ENCODE assay signal across 12 cellular contexts in the genomic region with DNA sequence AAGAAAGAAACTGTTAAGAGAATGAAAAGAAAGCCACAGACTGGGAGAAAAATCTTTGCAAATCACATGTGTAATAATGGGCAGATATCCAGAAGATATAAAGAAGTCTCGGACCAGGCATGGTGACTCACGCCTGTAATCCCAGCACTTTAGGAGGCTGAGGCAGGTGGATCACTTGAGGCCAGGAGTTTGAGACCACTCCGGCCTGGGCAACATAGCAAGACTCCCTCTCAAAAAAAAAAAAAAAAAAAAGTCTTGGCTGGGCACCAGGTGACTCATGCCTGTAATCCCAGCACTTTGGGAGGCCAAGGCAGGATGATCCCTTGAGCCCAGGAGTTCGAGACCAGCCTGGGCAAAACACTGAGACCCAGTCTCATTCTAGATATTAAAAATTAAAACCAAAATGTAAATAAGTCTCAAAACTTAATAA. TPM values are rescaled to one million over a fixed set of nuclear protein-coding genes. Genes with fewer than 3 reads are reported as not detected.
DNase-seq lines count a peak whose midpoint lies in the region; ATAC-seq and TF ChIP-seq lines count a peak whose summit lies in the region.
"Not testable (repeated sequence)": the region's sequence is repeated elsewhere in the genome, so short reads cannot be mapped to it uniquely, and the experiment has no call there.
"Had no signal": no experiment of that assay in that cellular context is flagged by ENCODE, and none has a peak within 500 bp of the region (broad histone marks: within the 10 kb centered on the region; RNA-seq: fewer than 3 reads in every experiment).

No MANE protein-coding gene starts in this region.

- intact Hi-C loops in CD4-positive, alpha-beta memory T cell (cut with micrococcal nuclease) = not testable (repeated sequence)

- not testable (repeated sequence) for H3K4me3 ChIP-seq in CD4-positive, alpha-beta memory T cell (ENCODE audit: low read length in 2 of 2); HEK293 (ENCODE audit: low read depth, low read length)
- H3K4me3 ChIP-seq in endodermal cell (ENCODE audit: low read length) = peak overlapping the region; percentile 81
- peak overlapping the region; percentile 80; the same call in 1 of the 2 replicates for H3K4me3 ChIP-seq in iPS-18c (ENCODE audit: insufficient read depth, low read depth, low read length)
- peak overlapping the region; percentile 75 for H3K4me3 ChIP-seq in neural cell (ENCODE audit: low read length)

- H3K4me1 Mint-ChIP-seq in CD4-positive, alpha-beta memory T cell; activated naive CD8-positive, alpha-beta T cell treated with anti-CD3 and anti-CD28 coated beads, Interleukin-2, amount 50 U/mL, for 24 hours; endodermal cell: not testable (repeated sequence)
- H3K4me1 Mint-ChIP-seq in T-cell = peaks cover 4 to 11% (median 9%) of the 10 kb centered on the region in 3 donors
- H3K4me1 Mint-ChIP-seq in stimulated activated naive CD8-positive, alpha-beta T cell treated with anti-CD3 and anti-CD28 coated beads, Interleukin-15, amount 100 ng/mL, for 72 hours = peaks cover 18% of the 10 kb centered on the region

- not testable (repeated sequence) for H3K9me3 ChIP-seq in CD4-positive, alpha-beta memory T cell (ENCODE audit: control insufficient read depth in 1 of 2, low read length in 2 of 2); HEK293 (ENCODE audit: control insufficient read depth, insufficient read depth, low read depth, low read length); endodermal cell (ENCODE audit: control insufficient read depth, low read length); iPS-18c (ENCODE audit: control insufficient read depth, insufficient read depth, low read length); neural cell (ENCODE audit: low read length)

- H4K20me1 ChIP-seq in neural cell (ENCODE audit: insufficient read depth) = not testable (repeated sequence)

- H3F3A ChIP-seq in neural cell (ENCODE audit: insufficient read depth, low read length, poor library complexity, severe bottlenecking) = not testable (repeated sequence)

- not testable (repeated sequence) for H3K27me3 ChIP-seq in CD4-positive, alpha-beta memory T cell (ENCODE audit: insufficient read depth, low read length); neural cell (ENCODE audit: insufficient read depth, low read depth, low read length)
- peaks cover 17% of the 10 kb centered on the region for H3K27me3 ChIP-seq in endodermal cell (ENCODE audit: control insufficient read depth, insufficient read depth, low read length, poor library complexity, severe bottlenecking)

- POLR2A ChIA-PET in CD4-positive, alpha-beta memory T cell (lab: Charles Lee; ENCODE audit: partially characterized antibody) = interaction anchor here (4.8 kb wide), 1 partner anchor 17 kb away, joined by 25 read pairs; no protein-coding TSS in a partner anchor
- POLR2A ChIA-PET in HEK293 (lab: Yijun Ruan, JAX) = interaction anchor here (6.4 kb wide), 1 partner anchor 17 kb away, joined by 79 read pairs; no protein-coding TSS in a partner anchor
- POLR2A ChIA-PET in T-cell (lab: Charles Lee) = not testable (repeated sequence)

- peaks cover 9 to 18% of the 10 kb centered on the region in 2 donors for H3K27me3 Mint-ChIP-seq in CD4-positive, alpha-beta memory T cell
- H3K27me3 Mint-ChIP-seq in T-cell (peaks cover 13 to 50% of the 10 kb centered on the region in 2 donors), endodermal cell (ENCODE audit: insufficient read depth) (peaks cover 10% of the 10 kb centered on the region)
- H3K27me3 Mint-ChIP-seq in activated naive CD8-positive, alpha-beta T cell treated with anti-CD3 and anti-CD28 coated beads, Interleukin-2, amount 50 U/mL, for 24 hours = peaks cover 39% of the 10 kb centered on the region
- H3K27me3 Mint-ChIP-seq in stimulated activated naive CD8-positive, alpha-beta T cell treated with anti-CD3 and anti-CD28 coated beads, Interleukin-15, amount 100 ng/mL, for 72 hours = peaks cover 72% of the 10 kb centered on the region

- not testable (repeated sequence) for TF ChIP-seq EP300 in neural cell (conservative IDR thresholded peaks at IDR 0.05; ENCODE audit: poor library complexity, severe bottlenecking)

- H3K4me2 ChIP-seq in neural cell (ENCODE audit: low read length) = peak overlapping the region; percentile 48

- not testable (repeated sequence) for H3K36me3 ChIP-seq in CD4-positive, alpha-beta memory T cell (ENCODE audit: insufficient read depth, low read length); endodermal cell (ENCODE audit: control insufficient read depth, insufficient read depth, low read length); neural cell (ENCODE audit: insufficient read depth, low read length)
- H3K36me3 ChIP-seq in HEK293 (ENCODE audit: control insufficient read depth in 2 of 2, insufficient read depth in 1 of 2, low read length in 2 of 2) = peaks cover 0 to 19% of the 10 kb centered on the region in 2 experiments; a peak in 2 of 3 replicates

- not testable (repeated sequence) for DNase-seq in CD4-positive, alpha-beta memory T cell; T-cell; activated naive CD8-positive, alpha-beta T cell treated with anti-CD3 and anti-CD28 coated beads, Interleukin-2, amount 50 U/mL, for 24 hours; endodermal cell; stimulated activated naive CD8-positive, alpha-beta T cell treated with anti-CD3 and anti-CD28 coated beads, Interleukin-15, amount 100 ng/mL, for 72 hours

- peak overlapping the region in 7 of 8 donors; percentile 35 to 76 (median 63) for H3K4me3 Mint-ChIP-seq in CD4-positive, alpha-beta memory T cell
- H3K4me3 Mint-ChIP-seq in T-cell (peak overlapping the region; percentile 52 to 77 (median 63)), endodermal cell (peak overlapping the region; percentile 55)
- peak overlapping the region; percentile 40 for H3K4me3 Mint-ChIP-seq in activated naive CD8-positive, alpha-beta T cell treated with anti-CD3 and anti-CD28 coated beads, Interleukin-2, amount 50 U/mL, for 24 hours
- peak overlapping the region; percentile 67 to 74 for H3K4me3 Mint-ChIP-seq in stimulated activated naive CD8-positive, alpha-beta T cell treated with anti-CD3 and anti-CD28 coated beads, Interleukin-15, amount 100 ng/mL, for 72 hours

- H2AFZ ChIP-seq in neural cell (ENCODE audit: low read depth, low read length) = not testable (repeated sequence)

- CTCF ChIA-PET in CD4-positive, alpha-beta memory T cell (lab: Charles Lee; ENCODE audit: partially characterized antibody) = not testable (repeated sequence)
- CTCF ChIA-PET in HEK293 (lab: Yijun Ruan, JAX) = interaction anchor here (0.6 kb wide), 1 partner anchor 14 kb away, joined by 3 read pairs; no protein-coding TSS in a partner anchor
- CTCF ChIA-PET in T-cell (lab: Charles Lee) = interaction anchor here in 1 of 2 donors (0.6 kb wide), 1 partner anchor 10 kb away, joined by 3 read pairs; no protein-coding TSS in a partner anchor

- not testable (repeated sequence) for H3K9me3 Mint-ChIP-seq in CD4-positive, alpha-beta memory T cell; T-cell; activated naive CD8-positive, alpha-beta T cell treated with anti-CD3 and anti-CD28 coated beads, Interleukin-2, amount 50 U/mL, for 24 hours; endodermal cell; stimulated activated naive CD8-positive, alpha-beta T cell treated with anti-CD3 and anti-CD28 coated beads, Interleukin-15, amount 100 ng/mL, for 72 hours

- H3K36me3 Mint-ChIP-seq in CD4-positive, alpha-beta memory T cell; T-cell; activated naive CD8-positive, alpha-beta T cell treated with anti-CD3 and anti-CD28 coated beads, Interleukin-2, amount 50 U/mL, for 24 hours (ENCODE audit: low read depth); endodermal cell (ENCODE audit: low read depth): not testable (repeated sequence)

- WGBS in endodermal cell (ENCODE audit: insufficient coverage in 1 of 2, insufficient read length in 1 of 2), 2 experiments = 93 to 96% methylated on average over 2 to 4 of the region's 4 CpGs

- not testable (repeated sequence) for H3K9ac ChIP-seq in endodermal cell (ENCODE audit: extremely low read depth, low read length, poor library complexity, severe bottlenecking); neural cell (ENCODE audit: low read length)

- not testable (repeated sequence) for ATAC-seq in T-cell (replicated peaks in 1 of 4); activated naive CD8-positive, alpha-beta T cell treated with anti-CD3 and anti-CD28 coated beads, Interleukin-2, amount 50 U/mL, for 24 hours; stimulated activated naive CD8-positive, alpha-beta T cell treated with anti-CD3 and anti-CD28 coated beads, Interleukin-15, amount 100 ng/mL, for 72 hours

- H3K9me2 ChIP-seq in neural cell (ENCODE audit: insufficient read depth, low read length) = not testable (repeated sequence)

- H3K27ac ChIP-seq in CD4-positive, alpha-beta memory T cell (ENCODE audit: low read depth, low read length); HEK293 (ENCODE audit: extremely low read depth, low read depth, low read length); endodermal cell (ENCODE audit: low read depth, low read length); neural cell (ENCODE audit: low read length): not testable (repeated sequence)

- peaks cover 26% of the 10 kb centered on the region for H3K79me2 ChIP-seq in neural cell (replicated peaks; ENCODE audit: insufficient read depth, low read length)

- not testable (repeated sequence) for H3K4me1 ChIP-seq in CD4-positive, alpha-beta memory T cell (ENCODE audit: insufficient read depth, low read length); HEK293 (ENCODE audit: control insufficient read depth, insufficient read depth, low read length); endodermal cell (ENCODE audit: control insufficient read depth, insufficient read depth, low read length)

- not testable (repeated sequence) for TF ChIP-seq CTCF in HEK293 (tag by site-specific recombination; IDR thresholded peaks at IDR 0.05); endodermal cell (conservative IDR thresholded peaks at IDR 0.05); neural cell (IDR thresholded peaks at IDR 0.05; ENCODE audit: poor library complexity, severe bottlenecking)

- TF ChIP-seq RAD21 in neural cell (conservative IDR thresholded peaks at IDR 0.05) = not testable (repeated sequence)

- H3K27ac Mint-ChIP-seq in CD4-positive, alpha-beta memory T cell = peak overlapping the region in 1 of 7 donors; percentile 51
- H3K27ac Mint-ChIP-seq in T-cell; activated naive CD8-positive, alpha-beta T cell treated with anti-CD3 and anti-CD28 coated beads, Interleukin-2, amount 50 U/mL, for 24 hours; endodermal cell; stimulated activated naive CD8-positive, alpha-beta T cell treated with anti-CD3 and anti-CD28 coated beads, Interleukin-15, amount 100 ng/mL, for 72 hours: not testable (repeated sequence)

RNA-seq across cellular contexts. Expression of a gene that starts 1.1 kb away (rescaled TPM):
- not detected for total RNA-seq in CD4-positive, alpha-beta memory T cell
- not detected for polyA plus RNA-seq in CD4-positive, alpha-beta memory T cell
- total RNA-seq in T-cell (1 to 10 TPM in 1 of 5 donors, under 1 TPM in 4; 0.25 to 2.1 (median 0.77) TPM), endodermal cell (10 to 100 TPM; 35.1 to 45.4 TPM)
- 56.2 TPM for polyA plus RNA-seq in endodermal cell (2013, experiment 1 of 2)
- polyA plus RNA-seq in endodermal cell (2013, experiment 2 of 2) = 53.5 TPM
- polyA plus RNA-seq in neural cell = 65.1 and 78.7 TPM in 2 replicates
- 46.5 and 48.0 TPM in 2 replicates for polyA minus RNA-seq in neural cell
- total RNA-seq: RPMI7951 had no signal

RNA-seq across cellular contexts. Expression of a gene that starts 24.0 kb away (rescaled TPM):
- total RNA-seq in CD4-positive, alpha-beta memory T cell = 1 to 10 TPM; 6.9 to 7.8 TPM
- polyA plus RNA-seq in CD4-positive, alpha-beta memory T cell = 10 to 100 TPM; 16.2 to 20.6 TPM
- 10 to 100 TPM in 4 of 5 donors, 1 to 10 TPM in 1; 6.5 to 13.0 (median 12.1) TPM for total RNA-seq in T-cell
- 10 to 100 TPM; 33.4 to 39.8 TPM for total RNA-seq in endodermal cell
- polyA plus RNA-seq in endodermal cell (2013, experiment 1 of 2) = 16.9 TPM
- polyA plus RNA-seq in endodermal cell (2013, experiment 2 of 2) = 14.3 TPM
- 1.3 TPM in 1 of 2 replicates, not detected in the other for polyA plus RNA-seq in neural cell
- polyA minus RNA-seq in neural cell = 1.7 TPM in 1 of 2 replicates, not detected in the other

RNA-seq across cellular contexts. Expression of a gene that starts 31.5 kb away (rescaled TPM):
- 1 to 10 TPM in 1 of 2 experiments, under 1 TPM in 1; 0.90 to 1.3 TPM for total RNA-seq in CD4-positive, alpha-beta memory T cell
- under 1 TPM; 0.22 to 0.50 TPM for polyA plus RNA-seq in CD4-positive, alpha-beta memory T cell
- total RNA-seq in T-cell (1 to 10 TPM; 1.3 to 2.8 (median 2.2) TPM), endodermal cell (1 to 10 TPM in 1 of 2 donors, under 1 TPM in 1; 0.91 to 1.1 TPM)
- polyA plus RNA-seq in endodermal cell (2013, experiment 1 of 2) = 0.07 TPM
- polyA plus RNA-seq in endodermal cell (2013, experiment 2 of 2) = 0.17 TPM
- not detected in 2 replicates for polyA plus RNA-seq in neural cell
- polyA minus RNA-seq in neural cell = not detected in 2 replicates
- total RNA-seq: lung microvascular endothelial cell, RPMI7951 had no signal

RNA-seq across cellular contexts. Expression of a gene that starts 37.1 kb away (rescaled TPM):
- total RNA-seq in CD4-positive, alpha-beta memory T cell = not detected
- not detected for polyA plus RNA-seq in CD4-positive, alpha-beta memory T cell
- total RNA-seq in T-cell = not detected
- total RNA-seq in endodermal cell = not detected
- not detected for polyA plus RNA-seq in endodermal cell (2013, experiment 1 of 2)
- polyA plus RNA-seq in endodermal cell (2013, experiment 2 of 2) = not detected
- not detected in 2 replicates for polyA plus RNA-seq in neural cell
- polyA minus RNA-seq in neural cell = not detected in 2 replicates
- total RNA-seq: lung microvascular endothelial cell, RPMI7951 had no signal

RNA-seq across cellular contexts. Expression of a gene that starts 46.8 kb away (rescaled TPM):
- total RNA-seq in CD4-positive, alpha-beta memory T cell = not detected
- under 1 TPM in 1 of 2 donors, not detected in 1; 0.62 TPM for polyA plus RNA-seq in CD4-positive, alpha-beta memory T cell
- total RNA-seq in T-cell (under 1 TPM in 1 of 5 donors, not detected in 4; 0.16 TPM), endodermal cell (not detected)
- not detected for polyA plus RNA-seq in endodermal cell (2013, experiment 1 of 2)
- not detected for polyA plus RNA-seq in endodermal cell (2013, experiment 2 of 2)
- not detected in 2 replicates for polyA plus RNA-seq in neural cell
- polyA minus RNA-seq in neural cell = not detected in 2 replicates
- total RNA-seq: gastroesophageal sphincter, lung microvascular endothelial cell, right lobe of liver, RPMI7951 had no signal

Comparison
In these comparisons a context has a peak if more than half of its experiments do, and no peak if none do; other contexts are left out.
1. RNA of a gene that starts 1.1 kb away (total RNA-seq): 35.1 to 45.4 TPM in endodermal cell; 0.25 to 2.1 TPM in T-cell and not detected in CD4-positive, alpha-beta memory T cell; every median in the first group is over 10 times any median in the second.
2. Peak in every context shown above with its lines, with median percentiles within 50 percentile points of each other: H3K4me3 Mint-ChIP-seq.